ENCODE assay signal across 18 cellular contexts in the genomic region with DNA sequence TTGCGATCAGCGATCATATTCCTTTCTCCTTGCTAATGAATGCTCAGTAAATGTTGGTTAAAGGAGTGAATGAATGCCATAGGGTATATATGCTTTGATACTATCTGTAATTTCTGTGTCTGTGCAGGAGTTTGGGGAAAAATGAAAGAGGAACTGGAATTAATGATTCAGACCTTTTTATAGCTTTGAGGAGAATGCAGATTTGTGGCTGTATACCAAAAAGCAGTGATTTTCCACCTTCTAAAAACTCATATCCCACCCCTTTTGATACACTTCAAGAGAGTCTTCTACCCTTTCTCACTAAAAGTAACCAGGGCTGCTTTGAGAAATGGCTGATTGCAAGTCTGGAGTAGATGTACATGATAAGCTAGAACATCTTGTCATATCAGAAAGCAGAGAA. TPM values are rescaled to one million over a fixed set of nuclear protein-coding genes. Genes with fewer than 3 reads are reported as not detected.
DNase-seq lines count a peak whose midpoint lies in the region; ATAC-seq, FAIRE-seq and TF ChIP-seq lines count a peak whose summit lies in the region.
"Had no signal": no experiment of that assay in that cellular context is flagged by ENCODE, and none has a peak within 500 bp of the region (broad histone marks: within the 10 kb centered on the region; RNA-seq: fewer than 3 reads in every experiment).

No MANE protein-coding gene starts in this region.

- TF ChIP-seq EP300 in GM12878 (IDR thresholded peaks at IDR 0.05; ENCODE audit: borderline replicate concordance in 1 of 2, control insufficient read depth in 1 of 2, low read depth in 2 of 2, low read length in 2 of 2) = no peak

- H3K4me3 ChIP-seq in OCI-LY3 (ENCODE audit: low read length) (no peak overlapping the region), GM12878 (no peak overlapping the region)
- H3K4me3 ChIP-seq: cardiac muscle cell, dorsolateral prefrontal cortex, left lung, testis had no signal

- RAD21 ChIA-PET in GM12878 (lab: Charles Lee; ENCODE audit: unreplicated experiment) = interaction anchor here (0.6 to 1.7 kb wide), 6 partner anchors 12 to 183 kb away, joined by 3 to 4 read pairs (median 3); no protein-coding TSS in a partner anchor

- peaks cover 36% of the 10 kb centered on the region for H3K4me1 ChIP-seq in OCI-LY3 (ENCODE audit: low read length)
- peaks cover 23% of the 10 kb centered on the region for H3K4me1 ChIP-seq in GM12878 (ENCODE audit: control insufficient read depth, insufficient read depth, low read length)
- H3K4me1 ChIP-seq: testis had no signal

- no peak for TF ChIP-seq POLR2A in GM12878 (IDR thresholded peaks at IDR 0.05; ENCODE audit: low read depth, low read length)

- H3K4me3 Mint-ChIP-seq in stimulated activated naive CD8-positive, alpha-beta T cell treated with anti-CD3 and anti-CD28 coated beads, Interleukin-15, amount 100 ng/mL, for 72 hours = no peak overlapping the region
- H3K4me3 Mint-ChIP-seq in immature natural killer cell = no peak overlapping the region

- H3K4me2 ChIP-seq in OCI-LY3 (ENCODE audit: low read length) (peak overlapping the region; percentile 47), GM12878 (ENCODE audit: control insufficient read depth, insufficient read depth) (no peak overlapping the region)

- peak; percentile 57 for ATAC-seq in stimulated activated naive CD8-positive, alpha-beta T cell treated with anti-CD3 and anti-CD28 coated beads, Interleukin-15, Interleukin-2, amounts not matched to agents 100 U/mL and 50 U/mL, for 24 hours
- no peak for ATAC-seq in stimulated activated naive CD8-positive, alpha-beta T cell treated with anti-CD3 and anti-CD28 coated beads, Interleukin-15, amount 100 ng/mL, for 72 hours
- ATAC-seq in GM12878 = no peak
- ATAC-seq: left lung had no signal

- H3K27ac ChIP-seq in OCI-LY3 (ENCODE audit: low read length) (no peak overlapping the region), GM12878 (ENCODE audit: control insufficient read depth, insufficient read depth) (no peak overlapping the region)
- H3K27ac ChIP-seq: cardiac muscle cell, left lung, testis, WERI-Rb-1 had no signal

- H3K27ac Mint-ChIP-seq in stimulated activated naive CD8-positive, alpha-beta T cell treated with anti-CD3 and anti-CD28 coated beads, Interleukin-15, amount 100 ng/mL, for 72 hours = no peak overlapping the region
- H3K27ac Mint-ChIP-seq in immature natural killer cell = no peak overlapping the region

- FAIRE-seq in GM12878 (lab: Jason Lieb, UNC) = no peak
- FAIRE-seq: H54 had no signal

- H3K79me2 ChIP-seq in OCI-LY3 (ENCODE audit: low read length) (peaks cover 73% of the 10 kb centered on the region), GM12878 (ENCODE audit: control insufficient read depth, insufficient read depth, low read length) (peaks cover 35% of the 10 kb centered on the region)

- no TSS peak for BruUV-seq in GM12878 (replicated peaks; lab: Mats Ljungman, UMichigan)

- intact Hi-C loops in GM12878 (cut with micrococcal nuclease; ENCODE audit: unreplicated experiment) = no loop called here

- H4K20me1 ChIP-seq in OCI-LY3 (ENCODE audit: insufficient read depth, low read length) = peaks cover 81% of the 10 kb centered on the region
- no peaks in the 10 kb centered on the region for H4K20me1 ChIP-seq in GM12878 (ENCODE audit: control insufficient read depth, insufficient read depth)

- SMC1A ChIA-PET in GM12878 (lab: Charles Lee; ENCODE audit: uncharacterized antibody, unreplicated experiment) = interaction anchor here (0.6 to 1.5 kb wide), 11 partner anchors 9 to 160 kb away, joined by 3 to 7 read pairs (median 3); no protein-coding TSS in a partner anchor

- no peak for DNase-seq in stimulated activated naive CD8-positive, alpha-beta T cell treated with anti-CD3 and anti-CD28 coated beads, Interleukin-15, Interleukin-2, amounts not matched to agents 100 U/mL and 50 U/mL, for 24 hours
- DNase-seq in stimulated activated naive CD8-positive, alpha-beta T cell treated with anti-CD3 and anti-CD28 coated beads, Interleukin-15, amount 100 ng/mL, for 72 hours = no peak
- no peak for DNase-seq in GM12878 (ENCODE audit: low read depth, low spot score)
- no peak for DNase-seq in immature natural killer cell
- DNase-seq in stimulated activated CD4-positive, alpha-beta T cell treated with anti-CD3 and anti-CD28 coated beads, Interleukin-4, amount 100 ng/mL, for 4 hours = no peak
- no peak for DNase-seq in occipital lobe (lab: John Stamatoyannopoulos, UW)
- DNase-seq: AML-193, dorsolateral prefrontal cortex, KG1, left lung, NCI-H2171 treated with DMSO at 0.1 percent for 48 hours, NCI-H748 treated with DMSO at 0.1 percent for 48 hours, testis, WERI-Rb-1 had no signal

- H3K9me3 Mint-ChIP-seq in stimulated activated naive CD8-positive, alpha-beta T cell treated with anti-CD3 and anti-CD28 coated beads, Interleukin-15, amount 100 ng/mL, for 72 hours = no peaks in the 10 kb centered on the region
- no peaks in the 10 kb centered on the region for H3K9me3 Mint-ChIP-seq in immature natural killer cell

- CTCF ChIA-PET in GM12878 (lab: Yijun Ruan, JAX) = interaction anchor here (0.7 to 1.9 kb wide), 3 partner anchors 14 to 143 kb away, joined by 3 to 6 read pairs (median 3); no protein-coding TSS in a partner anchor

- in situ Hi-C loops in GM12878 (cut with MboI) = no loop called here

- no peaks in the 10 kb centered on the region for H3K9me3 ChIP-seq in OCI-LY3 (ENCODE audit: insufficient read depth, low read length)
- no peaks in the 10 kb centered on the region; the same call in 2 of the 3 replicates for H3K9me3 ChIP-seq in GM12878 (replicated peaks; ENCODE audit: control insufficient read depth, insufficient read depth, low read length)
- H3K9me3 ChIP-seq: left lung, testis had no signal

- H3K36me3 Mint-ChIP-seq in immature natural killer cell = peaks cover 5 to 14% (median 7%) of the 10 kb centered on the region in 3 donors

- POLR2A ChIA-PET in GM12878 (lab: Charles Lee) = interaction anchor here (1.1 kb wide), 1 partner anchor 10 kb away, joined by 5 read pairs; no protein-coding TSS in a partner anchor

- H3K4me1 Mint-ChIP-seq in stimulated activated naive CD8-positive, alpha-beta T cell treated with anti-CD3 and anti-CD28 coated beads, Interleukin-15, amount 100 ng/mL, for 72 hours = peaks cover 63% of the 10 kb centered on the region
- peaks cover 23 to 57% of the 10 kb centered on the region in 2 donors for H3K4me1 Mint-ChIP-seq in immature natural killer cell

- H3K9ac ChIP-seq in OCI-LY3 (ENCODE audit: low read length) = no peak overlapping the region
- no peak overlapping the region for H3K9ac ChIP-seq in GM12878 (ENCODE audit: control insufficient read depth, insufficient read depth, low read length)

- no peak for TF ChIP-seq RAD21 in GM12878 (IDR thresholded peaks at IDR 0.05; ENCODE audit: insufficient read depth, low read depth, low read length)

- H3K27me3 ChIP-seq in OCI-LY3 (ENCODE audit: low read depth, low read length) = no peaks in the 10 kb centered on the region
- no peaks in the 10 kb centered on the region for H3K27me3 ChIP-seq in GM12878 (replicated peaks in 1 of 2; ENCODE audit: control insufficient read depth in 2 of 2, insufficient read depth in 2 of 2, low read length in 1 of 2)
- H3K27me3 ChIP-seq: cardiac muscle cell, dorsolateral prefrontal cortex, left lung, testis had no signal

- peaks cover 31% of the 10 kb centered on the region for H3K36me3 ChIP-seq in OCI-LY3 (replicated peaks; ENCODE audit: low read depth, low read length)
- H3K36me3 ChIP-seq in GM12878 (ENCODE audit: control insufficient read depth in 2 of 2, insufficient read depth in 2 of 2, low read length in 1 of 2) = peaks cover under 1 to 25% of the 10 kb centered on the region in 2 experiments

- no peaks in the 10 kb centered on the region for H3K27me3 Mint-ChIP-seq in stimulated activated naive CD8-positive, alpha-beta T cell treated with anti-CD3 and anti-CD28 coated beads, Interleukin-15, amount 100 ng/mL, for 72 hours
- H3K27me3 Mint-ChIP-seq in immature natural killer cell (ENCODE audit: low read depth in 3 of 3) = peaks cover 0 to 2% (median 0%) of the 10 kb centered on the region in 3 donors

- TF ChIP-seq CTCF in OCI-LY3 (IDR thresholded peaks at IDR 0.05; ENCODE audit: low read depth, low read length) (no peak), GM12878 (IDR thresholded peaks at IDR 0.05 in 2 of 3, conservative IDR thresholded peaks at IDR 0.05 in 1 of 3; ENCODE audit: control insufficient read depth in 2 of 3, extremely low read depth in 1 of 3, insufficient read depth in 1 of 3, low read depth in 3 of 3, low read length in 3 of 3) (no peak)

- H2AFZ ChIP-seq in OCI-LY3 (ENCODE audit: low read depth, low read length) (no peak overlapping the region), GM12878 (ENCODE audit: control insufficient read depth, low read depth, low read length) (no peak overlapping the region)

- WGBS in GM12878 (ENCODE audit: insufficient coverage, insufficient replicate concordance, low lambda C conversion rate, missing lambda C conversion rate) = 100% methylated on average over 2 of the region's 2 CpGs

RNA-seq across cellular contexts. Expression of gene SUMO4, which starts 26.6 kb away (rescaled TPM):
- 62.8 and 68.0 TPM in 2 replicates for total RNA-seq in GM12878 (2013; cell fraction: nucleolus; rRNA removed)
- total RNA-seq in GM12878 (2014; rRNA removed) (2.0 and 3.3 TPM in 2 replicates), GM12878 (2014; rRNA removed; fragmentation: Illumina TruSeq; extraction: Trizol) (5.3 and 5.6 TPM in 2 replicates), GM12878 (2021) (1.6 and 2.1 TPM in 2 replicates), occipital lobe (7.3 TPM)
- polyA plus RNA-seq in GM12878 (2011; ENCODE audit: low read depth) = 0.39 TPM
- polyA plus RNA-seq in GM12878 (2011; rRNA removed) (1.0 and 1.3 TPM in 2 replicates), GM12878 (2014; fragmentation: Illumina TruSeq; extraction: Trizol) (0.38 and 0.68 TPM in 2 replicates), GM12878 (2014; fragmentation: Nextera tagmentation; extraction: Ambion mirVana) (under 1 TPM; 0.07 to 0.69 TPM), GM12878 (2014; rRNA removed) (0.67 TPM in 1 of 2 replicates, not detected in the other), GM12878 (2016; fragmentation: Nextera tagmentation; extraction: Ambion mirVana) (1 to 10 TPM; 1.0 to 2.1 TPM), immature natural killer cell (under 1 TPM in 1 of 3 donors, not detected in 2; 0.94 TPM)
- 0.04 and 0.08 TPM in 2 replicates for polyA plus RNA-seq in GM12878 (2011; cell fraction: cytosol; rRNA removed)
- polyA plus RNA-seq in GM12878 (2011; cell fraction: nucleus; rRNA removed) = 3.7 and 4.1 TPM in 2 replicates
- 0.49 and 0.60 TPM in 2 replicates for polyA plus RNA-seq in GM12878 (2012)
- polyA minus RNA-seq in GM12878 (2011; rRNA and poly(A)+ RNA removed) = 11.5 and 13.2 TPM in 2 replicates
- polyA minus RNA-seq in GM12878 (2011; cell fraction: cytosol; rRNA and poly(A)+ RNA removed) = 0.94 TPM in 1 of 2 replicates, not detected in the other
- 14.1 and 21.4 TPM in 2 replicates for polyA minus RNA-seq in GM12878 (2011; cell fraction: nucleus; rRNA and poly(A)+ RNA removed)
- polyA plus RNA-seq: adipose tissue had no signal

RNA-seq across cellular contexts. Expression of gene TAB2, which starts 56.0 kb away (rescaled TPM):
- total RNA-seq in GM12878 (2013; cell fraction: nucleolus; rRNA removed) = 134 and 148 TPM in 2 replicates
- total RNA-seq in GM12878 (2014; rRNA removed) (21.5 and 25.1 TPM in 2 replicates), GM12878 (2014; rRNA removed; fragmentation: Illumina TruSeq; extraction: Trizol) (34.2 and 35.1 TPM in 2 replicates), GM12878 (2021) (38.1 and 38.4 TPM in 2 replicates), occipital lobe (43.4 TPM)
- 15.4 TPM for polyA plus RNA-seq in GM12878 (2011; ENCODE audit: low read depth)
- polyA plus RNA-seq in GM12878 (2011; rRNA removed) (66.3 and 75.5 TPM in 2 replicates), GM12878 (2014; fragmentation: Illumina TruSeq; extraction: Trizol) (48.6 and 68.8 TPM in 2 replicates), GM12878 (2014; fragmentation: Nextera tagmentation; extraction: Ambion mirVana) (10 to 100 TPM; 12.5 to 13.7 TPM), GM12878 (2014; rRNA removed) (23.1 and 24.5 TPM in 2 replicates), GM12878 (2016; fragmentation: Nextera tagmentation; extraction: Ambion mirVana) (10 to 100 TPM in 1 of 2 experiments, 1 to 10 TPM in 1; 8.9 to 10.5 TPM), immature natural killer cell (1 to 10 TPM; 1.1 to 8.5 (median 3.8) TPM)
- 29.4 and 47.6 TPM in 2 replicates for polyA plus RNA-seq in GM12878 (2011; cell fraction: cytosol; rRNA removed)
- polyA plus RNA-seq in GM12878 (2011; cell fraction: nucleus; rRNA removed) = 31.6 and 44.6 TPM in 2 replicates
- polyA plus RNA-seq in GM12878 (2012) = 19.0 and 26.7 TPM in 2 replicates
- polyA minus RNA-seq in GM12878 (2011; rRNA and poly(A)+ RNA removed) = 97.6 and 138 TPM in 2 replicates
- polyA minus RNA-seq in GM12878 (2011; cell fraction: cytosol; rRNA and poly(A)+ RNA removed) = 27.3 and 28.2 TPM in 2 replicates
- 59.6 and 89.6 TPM in 2 replicates for polyA minus RNA-seq in GM12878 (2011; cell fraction: nucleus; rRNA and poly(A)+ RNA removed)
